Comparison of ENCODE assay signal across 19 cellular contexts in genomic region chr5:141613344-141613743, GRCh38. TPM values are rescaled to one million over a fixed set of nuclear protein-coding genes. Genes with fewer than 3 reads are reported as not detected.
DNase-seq lines count a peak whose midpoint lies in the region; ATAC-seq and TF ChIP-seq lines count a peak whose summit lies in the region.
"Had no signal": no experiment of that assay in that cellular context is flagged by ENCODE, and none has a peak within 500 bp of the region (broad histone marks: within the 10 kb centered on the region; RNA-seq: fewer than 3 reads in every experiment).

No MANE protein-coding gene starts in this region.

- no peak for TF ChIP-seq CTCF in glutamatergic neuron (IDR thresholded peaks at IDR 0.05; ENCODE audit: partially characterized antibody, unreplicated experiment)

- peak overlapping the region; percentile 96 for H3K27ac Mint-ChIP-seq in activated T-cell treated with anti-CD3 and anti-CD28 coated beads, Interleukin-2, amount 50 U/mL, for 72 hours
- H3K27ac Mint-ChIP-seq in central memory CD8-positive, alpha-beta T cell (ENCODE audit: low read depth), result peak overlapping the region; percentile 73
- peak overlapping the region; percentile 86 for H3K27ac Mint-ChIP-seq in stimulated activated naive CD8-positive, alpha-beta T cell treated with anti-CD3 and anti-CD28 coated beads, Interleukin-15, Interleukin-2, amounts not matched to agents 100 ng/mL and 50 ng/mL, for 24 hours
- H3K27ac Mint-ChIP-seq in glutamatergic neuron (ENCODE audit: unreplicated experiment), result no peak overlapping the region

- ATAC-seq in activated T-cell treated with anti-CD3 and anti-CD28 coated beads, Interleukin-2, amount 50 U/mL, for 72 hours (replicated peaks in 1 of 2), result no peak
- no peak for ATAC-seq in central memory CD8-positive, alpha-beta T cell (replicated peaks; ENCODE audit: extremely low read depth, poor library complexity, severe bottlenecking)
- ATAC-seq in GM21723 (IDR thresholded peaks at IDR 0.05; ENCODE audit: unreplicated experiment), result no peak
- ATAC-seq: body of pancreas, lower lobe of right lung had no signal

- DNase-seq in activated T-cell treated with anti-CD3 and anti-CD28 coated beads, Interleukin-2, amount 50 U/mL, for 72 hours, result no peak
- no peak for DNase-seq in activated T-cell treated with anti-CD3 and anti-CD28 coated beads for 4 hours
- peak; percentile 46 for DNase-seq in OCI-M1 (lab: John Stamatoyannopoulos, UW)
- DNase-seq in central memory CD8-positive, alpha-beta T cell (ENCODE audit: low spot score in 2 of 2), result no peak
- no peak for DNase-seq in activated gamma-delta T cell treated with Interleukin-2 at 50 U/mL for 16 hours
- DNase-seq in glutamatergic neuron, result no peak
- DNase-seq: activated CD4-positive, alpha-beta T cell treated with anti-CD3 and anti-CD28 coated beads for 48 hours; body of pancreas; Caco-2; cortex of kidney; H7; lower lobe of right lung; naive B cell; NCI-H1417 treated with DMSO at 0.1 percent for 48 hours; NCI-H345; Right ventricle myocardium superior; T-helper 9 cell had no signal

- no peaks in the 10 kb centered on the region for H3K27me3 Mint-ChIP-seq in activated T-cell treated with anti-CD3 and anti-CD28 coated beads, Interleukin-2, amount 50 U/mL, for 72 hours (ENCODE audit: low read depth)
- no peaks in the 10 kb centered on the region for H3K27me3 Mint-ChIP-seq in central memory CD8-positive, alpha-beta T cell
- H3K27me3 Mint-ChIP-seq in stimulated activated naive CD8-positive, alpha-beta T cell treated with anti-CD3 and anti-CD28 coated beads, Interleukin-15, Interleukin-2, amounts not matched to agents 100 ng/mL and 50 ng/mL, for 24 hours, result no peaks in the 10 kb centered on the region
- H3K27me3 Mint-ChIP-seq in glutamatergic neuron (ENCODE audit: unreplicated experiment), result no peaks in the 10 kb centered on the region
- H3K27me3 Mint-ChIP-seq: naive B cell had no signal

- H3K9me3 Mint-ChIP-seq in activated T-cell treated with anti-CD3 and anti-CD28 coated beads, Interleukin-2, amount 50 U/mL, for 72 hours, result no peaks in the 10 kb centered on the region
- no peaks in the 10 kb centered on the region for H3K9me3 Mint-ChIP-seq in central memory CD8-positive, alpha-beta T cell
- no peaks in the 10 kb centered on the region for H3K9me3 Mint-ChIP-seq in stimulated activated naive CD8-positive, alpha-beta T cell treated with anti-CD3 and anti-CD28 coated beads, Interleukin-15, Interleukin-2, amounts not matched to agents 100 ng/mL and 50 ng/mL, for 24 hours
- H3K9me3 Mint-ChIP-seq in glutamatergic neuron (ENCODE audit: unreplicated experiment), result peaks cover 3% of the 10 kb centered on the region
- H3K9me3 Mint-ChIP-seq: naive B cell had no signal

- H3K4me1 Mint-ChIP-seq in activated T-cell treated with anti-CD3 and anti-CD28 coated beads, Interleukin-2, amount 50 U/mL, for 72 hours (ENCODE audit: low read depth), result peaks cover 78% of the 10 kb centered on the region
- peaks cover 83% of the 10 kb centered on the region for H3K4me1 Mint-ChIP-seq in central memory CD8-positive, alpha-beta T cell
- H3K4me1 Mint-ChIP-seq in stimulated activated naive CD8-positive, alpha-beta T cell treated with anti-CD3 and anti-CD28 coated beads, Interleukin-15, Interleukin-2, amounts not matched to agents 100 ng/mL and 50 ng/mL, for 24 hours (ENCODE audit: low read depth), result peaks cover 82% of the 10 kb centered on the region
- H3K4me1 Mint-ChIP-seq in glutamatergic neuron (ENCODE audit: low read depth, unreplicated experiment), result peaks cover 13% of the 10 kb centered on the region

- H3K36me3 Mint-ChIP-seq in activated T-cell treated with anti-CD3 and anti-CD28 coated beads, Interleukin-2, amount 50 U/mL, for 72 hours (ENCODE audit: insufficient read depth in 2 of 2), result peaks cover 8 to 19% of the 10 kb centered on the region in 2 donors
- peaks cover 31% of the 10 kb centered on the region for H3K36me3 Mint-ChIP-seq in central memory CD8-positive, alpha-beta T cell (ENCODE audit: insufficient read depth)
- peaks cover 53% of the 10 kb centered on the region for H3K36me3 Mint-ChIP-seq in stimulated activated naive CD8-positive, alpha-beta T cell treated with anti-CD3 and anti-CD28 coated beads, Interleukin-15, Interleukin-2, amounts not matched to agents 100 ng/mL and 50 ng/mL, for 24 hours (ENCODE audit: low read depth)
- no peaks in the 10 kb centered on the region for H3K36me3 Mint-ChIP-seq in glutamatergic neuron (ENCODE audit: unreplicated experiment)

- peak overlapping the region; percentile 36 to 86 for H3K4me3 Mint-ChIP-seq in activated T-cell treated with anti-CD3 and anti-CD28 coated beads, Interleukin-2, amount 50 U/mL, for 72 hours
- H3K4me3 Mint-ChIP-seq in central memory CD8-positive, alpha-beta T cell, result peak overlapping the region; percentile 44
- peak overlapping the region; percentile 67 for H3K4me3 Mint-ChIP-seq in stimulated activated naive CD8-positive, alpha-beta T cell treated with anti-CD3 and anti-CD28 coated beads, Interleukin-15, Interleukin-2, amounts not matched to agents 100 ng/mL and 50 ng/mL, for 24 hours
- H3K4me3 Mint-ChIP-seq in glutamatergic neuron (ENCODE audit: unreplicated experiment), result no peak overlapping the region

RNA-seq across cellular contexts. Expression of gene DIAPH1, which starts 5.5 kb away (rescaled TPM):
- total RNA-seq in activated T-cell treated with anti-CD3 and anti-CD28 coated beads, Interleukin-2, amount 50 U/mL, for 72 hours, result 100 to 1,000 TPM; 162 to 165 TPM
- 51.6 TPM for total RNA-seq in glutamatergic neuron (ENCODE audit: unreplicated experiment)

RNA-seq across cellular contexts. Expression of gene HDAC3, which starts 23.3 kb away (rescaled TPM):
- total RNA-seq in activated T-cell treated with anti-CD3 and anti-CD28 coated beads, Interleukin-2, amount 50 U/mL, for 72 hours, result 10 to 100 TPM; 64.1 to 69.2 TPM
- 81.8 TPM for total RNA-seq in glutamatergic neuron (ENCODE audit: unreplicated experiment)

RNA-seq across cellular contexts. Expression of gene RELL2, which starts 23.5 kb away (rescaled TPM):
- total RNA-seq in activated T-cell treated with anti-CD3 and anti-CD28 coated beads, Interleukin-2, amount 50 U/mL, for 72 hours, result 10 to 100 TPM; 14.6 to 19.5 TPM
- total RNA-seq in glutamatergic neuron (ENCODE audit: unreplicated experiment), result 12.6 TPM

RNA-seq across cellular contexts. Expression of gene FCHSD1, which starts 37.9 kb away (rescaled TPM):
- total RNA-seq in activated T-cell treated with anti-CD3 and anti-CD28 coated beads, Interleukin-2, amount 50 U/mL, for 72 hours, result 10 to 100 TPM; 54.1 to 61.1 TPM
- 25.8 TPM for total RNA-seq in glutamatergic neuron (ENCODE audit: unreplicated experiment)
